8 cellular contexts compared by ENCODE assay signal in the genomic region with DNA sequence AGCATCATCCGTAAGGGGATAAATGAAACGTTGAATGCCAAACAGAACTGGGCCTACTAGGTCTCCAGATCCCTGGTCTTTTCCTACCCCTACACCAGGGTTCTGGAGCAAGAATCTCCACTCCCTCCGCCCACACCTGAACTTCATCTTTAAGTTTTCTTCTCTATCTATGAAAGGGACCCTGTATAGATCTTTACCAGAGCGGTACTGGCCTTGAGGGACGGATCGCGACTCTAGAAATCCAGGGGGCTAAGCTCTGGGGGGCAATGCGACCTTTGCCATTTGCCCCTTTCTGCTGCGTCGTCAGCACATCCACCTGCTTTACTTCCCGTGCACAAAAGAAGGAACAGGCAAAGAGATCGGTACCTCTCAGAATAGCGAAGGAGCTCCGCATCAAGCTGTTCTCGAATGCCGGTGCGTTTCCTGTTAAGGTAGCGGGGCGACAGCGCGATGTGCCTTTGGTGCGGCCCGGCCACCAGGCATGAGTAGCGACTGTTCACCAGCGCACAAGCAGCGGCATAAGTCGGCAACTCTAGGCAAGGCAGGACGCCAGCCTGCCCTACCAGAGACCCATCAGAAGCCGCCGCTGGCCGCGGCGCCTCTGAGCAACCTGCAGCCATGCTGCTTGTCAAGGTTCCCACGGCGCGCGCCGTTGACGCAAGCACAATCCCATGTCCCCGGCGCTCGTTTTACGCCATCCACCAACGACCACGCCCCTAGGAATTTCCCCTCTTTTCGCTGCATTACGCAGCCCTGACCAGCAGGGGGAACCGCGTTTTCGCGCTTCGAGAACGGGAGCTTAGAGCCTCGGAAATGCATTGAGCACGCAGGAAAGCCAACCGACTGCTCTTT. TPM values are rescaled to one million over a fixed set of nuclear protein-coding genes. Genes with fewer than 3 reads are reported as not detected.
DNase-seq lines count a peak whose midpoint lies in the region; ATAC-seq and TF ChIP-seq lines count a peak whose summit lies in the region.

POLR1F (minus strand) TSS at position 641 of the 852 bp plus-strand sequence; CDS start at position 620, 21 bp downstream.

- intact Hi-C loops in colonic mucosa (cut with DNase I): no loop called here

- peak within 1 kb of the TSS; percentile 74 to 86 for H3K9ac ChIP-seq in colonic mucosa (ENCODE audit: low read depth in 2 of 2, low read length in 2 of 2)

- peak; percentile 97 for ATAC-seq in HG03460 (IDR thresholded peaks at IDR 0.05; ENCODE audit: unreplicated experiment)

- DNase-seq in C1 segment of cervical spinal cord (lab: John Stamatoyannopoulos, UW): peak; percentile 43 to 96 (median 92)
- DNase-seq in GM19240 (ENCODE audit: insufficient read length, low spot score): peak; percentile 46
- DNase-seq in NCI-H524 treated with DMSO at 0.1 percent for 48 hours (lab: John Stamatoyannopoulos, UW): peak; percentile 60
- DNase-seq in activated CD4-positive, alpha-beta T cell treated with anti-CD3 and anti-CD28 coated beads for 4 hours: peak; percentile 89 to 94
- DNase-seq in colonic mucosa: peak; percentile 96
- DNase-seq in stimulated activated CD4-positive, alpha-beta T cell treated with anti-CD3 and anti-CD28 coated beads, Interleukin-1b, Interleukin-23, amount 100 ng/mL, for 4 hours (ENCODE audit: low read depth in 2 of 2): peak; percentile 88 to 93

- no peaks in the 10 kb centered on the region for H3K9me3 ChIP-seq in colonic mucosa

- H3K4me1 ChIP-seq in colonic mucosa: no peaks in the 10 kb centered on the region

- H3K27ac ChIP-seq in colonic mucosa (no peak within 1 kb of the TSS), layer of hippocampus (ENCODE audit: low read depth, low read length) (peak within 1 kb of the TSS; percentile 48)

- TF ChIP-seq CTCF in colonic mucosa (IDR thresholded peaks at IDR 0.05): peak; percentile 84

- peak within 1 kb of the TSS; percentile 90 for H3K4me3 ChIP-seq in colonic mucosa

- H3K27me3 ChIP-seq in colonic mucosa (no peaks in the 10 kb centered on the region), layer of hippocampus (ENCODE audit: control insufficient read depth, insufficient read depth, low read length) (no peaks in the 10 kb centered on the region)

- no peaks in the 10 kb centered on the region for H3K36me3 ChIP-seq in colonic mucosa

RNA-seq across cellular contexts. Expression of gene POLR1F, which starts in this region (rescaled TPM):
- 10 to 100 TPM; 12.3 to 13.3 TPM for total RNA-seq in colonic mucosa

Comparison
In these comparisons a context has a peak if more than half of its experiments do, and no peak if none do; other contexts are left out.
1. DNase-seq: peak in every context shown above with its lines; median percentile 96 in colonic mucosa; 92 in C1 segment of cervical spinal cord; 92 in activated CD4-positive, alpha-beta T cell treated with anti-CD3 and anti-CD28 coated beads for 4 hours; 90 in stimulated activated CD4-positive, alpha-beta T cell treated with anti-CD3 and anti-CD28 coated beads, Interleukin-1b, Interleukin-23, amount 100 ng/mL, for 4 hours; 60 in NCI-H524 treated with DMSO at 0.1 percent for 48 hours; 46 in GM19240.